9 cellular contexts compared by ENCODE assay signal in the genomic region with DNA sequence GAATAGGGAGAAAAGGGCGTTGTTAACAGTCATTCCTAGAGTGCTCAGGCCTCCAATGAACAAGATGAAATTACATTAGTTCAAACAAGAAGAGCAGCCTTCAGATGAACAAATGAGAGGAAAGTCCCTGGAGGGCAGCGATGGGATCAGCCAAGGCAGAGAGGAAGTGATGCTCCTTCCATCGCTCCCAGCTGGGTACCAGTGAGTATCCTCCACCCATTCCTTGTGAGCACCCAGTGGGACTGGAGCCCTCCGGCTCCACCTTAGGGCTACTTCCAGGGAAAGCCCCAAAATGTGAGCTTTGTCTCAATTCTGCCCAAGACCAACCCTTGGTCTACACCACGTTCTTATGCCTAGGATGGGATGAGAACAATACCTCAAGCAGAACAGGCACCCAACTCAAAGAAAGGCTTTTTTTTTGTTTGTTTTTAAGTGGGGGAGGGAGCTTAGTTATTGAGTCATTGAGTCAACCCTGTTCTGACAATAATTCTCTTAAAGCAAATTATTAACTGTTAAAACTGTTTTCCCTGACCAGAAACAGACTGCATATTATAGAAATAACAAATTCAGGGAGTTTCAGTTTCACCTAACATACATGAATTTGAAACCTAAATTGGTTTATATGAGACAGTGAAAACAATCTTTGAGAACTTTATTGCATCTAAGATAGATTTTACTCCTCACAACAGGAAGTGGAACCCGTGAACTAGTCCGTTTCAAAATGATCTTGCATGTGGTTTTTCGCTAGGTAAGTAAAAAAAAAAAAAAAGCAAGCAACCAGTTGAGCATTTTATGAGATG.
DNase-seq lines count a peak whose midpoint lies in the region; ATAC-seq and TF ChIP-seq lines count a peak whose summit lies in the region.
"Had no signal": no experiment of that assay in that cellular context is flagged by ENCODE, and none has a peak within 500 bp of the region (broad histone marks: within the 10 kb centered on the region; RNA-seq: fewer than 3 reads in every experiment).

No MANE protein-coding gene starts in this region.

- in situ Hi-C loops in GM13977 (cut with MboI; ENCODE audit: low pct_unique_long_range_greater_than_20kb, low sequenced_read_pairs, unreplicated experiment): no loop called here

- H3K4me3 ChIP-seq in epithelial cell of proximal tubule (ENCODE audit: low read depth, low read length): peak overlapping the region; percentile 48

- DNase-seq in GM13977 (ENCODE audit: low spot score) (peak; percentile 32), KG1 (lab: John Stamatoyannopoulos, UW) (peak; percentile 56), epithelial cell of proximal tubule (ENCODE audit: low read depth) (peak; percentile 75), HT-29 (ENCODE audit: low spot score) (no peak), GM19238 (ENCODE audit: insufficient read length, low spot score) (no peak), H4 (ENCODE audit: low spot score) (no peak), NCI-H1930 (lab: John Stamatoyannopoulos, UW) (no peak)
- DNase-seq: IMR-90 had no signal

- TF ChIP-seq CTCF in GM13977 (IDR thresholded peaks at IDR 0.05; ENCODE audit: extremely low read depth, insufficient read depth, missing control alignments) (no peak), epithelial cell of proximal tubule (conservative IDR thresholded peaks at IDR 0.05; ENCODE audit: low read depth, low read length) (no peak)

- ATAC-seq in GM21526 (IDR thresholded peaks at IDR 0.05; ENCODE audit: low FRiP score, unreplicated experiment): peak; percentile 82

Comparison
In these comparisons a context has a peak if more than half of its experiments do, and no peak if none do; other contexts are left out.
1. DNase-seq: peak in GM13977 (single experiment), KG1 (single experiment) and epithelial cell of proximal tubule (single experiment); none in HT-29 (single experiment), GM19238 (single experiment), H4 (single experiment) and NCI-H1930 (0 of 2).